Comparison of ENCODE assay signal across 13 cellular contexts in genomic region chr15:74011610-74012009, GRCh38. TPM values are rescaled to one million over a fixed set of nuclear protein-coding genes. Genes with fewer than 3 reads are reported as not detected.
DNase-seq lines count a peak whose midpoint lies in the region; ATAC-seq, FAIRE-seq and TF ChIP-seq lines count a peak whose summit lies in the region.
"Had no signal": no experiment of that assay in that cellular context is flagged by ENCODE, and none has a peak within 500 bp of the region (broad histone marks: within the 10 kb centered on the region; RNA-seq: fewer than 3 reads in every experiment).

No MANE protein-coding gene starts in this region.

- no peak overlapping the region for H3K4me3 Mint-ChIP-seq in endothelial cell (ENCODE audit: unreplicated experiment)
- H3K4me3 Mint-ChIP-seq in activated CD4-positive, alpha-beta T cell treated with anti-CD3 and anti-CD28 coated beads, Interleukin-2, amount 10 ng/mL, durations not matched to agents 24 days and 14 days: no peak overlapping the region

- H3K27me3 ChIP-seq in lower lobe of right lung (ENCODE audit: low read depth) (no peaks in the 10 kb centered on the region), suprapubic skin (no peaks in the 10 kb centered on the region), small intestine (ENCODE audit: control insufficient read depth in 2 of 2, insufficient read depth in 2 of 2, low read length in 2 of 2) (no peaks in the 10 kb centered on the region)
- H3K27me3 ChIP-seq: Peyer's patch had no signal

- DNase-seq in LNCaP clone FGC (ENCODE audit: low read depth) (peak; percentile 85), endothelial cell (ENCODE audit: low spot score) (peak; percentile 65), lower lobe of right lung (no peak), suprapubic skin (ENCODE audit: low spot score in 2 of 2) (no peak), small intestine (no peak)
- no peak for DNase-seq in activated CD4-positive, alpha-beta T cell treated with anti-CD3 and anti-CD28 coated beads, Interleukin-2, amount 10 ng/mL, durations not matched to agents 24 days and 14 days
- DNase-seq: activated CD4-positive, CD25-positive, alpha-beta regulatory T cell; activated naive CD4-positive, alpha-beta T cell treated with Interleukin-2 at 50 U/mL for 16 hours; effector memory CD4-positive, alpha-beta T cell; NCI-H2171 treated with DMSO at 0.1 percent for 48 hours had no signal

- 0 out of 2 replicates have a peak overlapping the region, but pooled peaks have one; percentile 1 for H3K4me3 ChIP-seq in LNCaP clone FGC (ENCODE audit: low read depth, low read length)
- H3K4me3 ChIP-seq in lower lobe of right lung: no peak overlapping the region
- H3K4me3 ChIP-seq in suprapubic skin: no peak overlapping the region
- H3K4me3 ChIP-seq in small intestine (ENCODE audit: low read depth in 1 of 2, low read length in 2 of 2): no peak overlapping the region
- H3K4me3 ChIP-seq: Peyer's patch had no signal

- intact Hi-C loops in lower lobe of right lung (cut with DNase I): no loop called here
- intact Hi-C loops in activated CD4-positive, alpha-beta T cell treated with anti-CD3 and anti-CD28 coated beads, Interleukin-2, amount 10 ng/mL, durations not matched to agents 24 days and 14 days (cut with micrococcal nuclease): no loop called here

- H3K27me3 Mint-ChIP-seq in endothelial cell (ENCODE audit: unreplicated experiment): no peaks in the 10 kb centered on the region
- no peaks in the 10 kb centered on the region for H3K27me3 Mint-ChIP-seq in activated CD4-positive, alpha-beta T cell treated with anti-CD3 and anti-CD28 coated beads, Interleukin-2, amount 10 ng/mL, durations not matched to agents 24 days and 14 days

- ATAC-seq in lower lobe of right lung (peak; percentile 66 to 79), HG02852 (IDR thresholded peaks at IDR 0.05; ENCODE audit: unreplicated experiment) (no peak), HG02571 (IDR thresholded peaks at IDR 0.05; ENCODE audit: unreplicated experiment) (no peak)

- no peak for TF ChIP-seq POLR2A in suprapubic skin (IDR thresholded peaks at IDR 0.05)

- peaks cover 36% of the 10 kb centered on the region for H3K36me3 Mint-ChIP-seq in endothelial cell (ENCODE audit: low read depth, unreplicated experiment)
- peaks cover 57% of the 10 kb centered on the region for H3K36me3 Mint-ChIP-seq in activated CD4-positive, alpha-beta T cell treated with anti-CD3 and anti-CD28 coated beads, Interleukin-2, amount 10 ng/mL, durations not matched to agents 24 days and 14 days (ENCODE audit: low read depth)

- no peak for FAIRE-seq in small intestine (lab: Jason Lieb, UNC)

- H3K4me1 Mint-ChIP-seq in endothelial cell (ENCODE audit: unreplicated experiment): peaks cover 77% of the 10 kb centered on the region
- H3K4me1 Mint-ChIP-seq in activated CD4-positive, alpha-beta T cell treated with anti-CD3 and anti-CD28 coated beads, Interleukin-2, amount 10 ng/mL, durations not matched to agents 24 days and 14 days: peaks cover 46% of the 10 kb centered on the region

- peak overlapping the region; percentile 98 for H3K27ac Mint-ChIP-seq in endothelial cell (ENCODE audit: unreplicated experiment)
- H3K27ac Mint-ChIP-seq in activated CD4-positive, alpha-beta T cell treated with anti-CD3 and anti-CD28 coated beads, Interleukin-2, amount 10 ng/mL, durations not matched to agents 24 days and 14 days: no peak overlapping the region

- no peak for TF ChIP-seq EP300 in suprapubic skin (IDR thresholded peaks at IDR 0.05)

- TF ChIP-seq CTCF in LNCaP clone FGC (IDR thresholded peaks at IDR 0.05; ENCODE audit: control insufficient read depth, extremely low read depth, insufficient read depth) (no peak), endothelial cell (IDR thresholded peaks at IDR 0.05; ENCODE audit: unreplicated experiment) (no peak), lower lobe of right lung (IDR thresholded peaks at IDR 0.05) (no peak), suprapubic skin (IDR thresholded peaks at IDR 0.05) (no peak)

- H3K27ac ChIP-seq in lower lobe of right lung (peak overlapping the region; percentile 57), suprapubic skin (peak overlapping the region; percentile 69), small intestine (ENCODE audit: low read depth in 1 of 2, low read length in 1 of 2) (peak overlapping the region in 1 of 2 donors; percentile 47)

- 19% methylated on average over 2 of the region's 2 CpGs for WGBS in suprapubic skin
- WGBS in small intestine, 3 donors: 14 to 28% (median 23%) methylated on average over 2 of the region's 2 CpGs

- H3K9me3 ChIP-seq in lower lobe of right lung (no peaks in the 10 kb centered on the region), suprapubic skin (no peaks in the 10 kb centered on the region), small intestine (ENCODE audit: control insufficient read depth, low read depth) (no peaks in the 10 kb centered on the region)
- H3K9me3 ChIP-seq: Peyer's patch had no signal

- H3K36me3 ChIP-seq in lower lobe of right lung (peaks cover 31% of the 10 kb centered on the region), suprapubic skin (peaks cover 8% of the 10 kb centered on the region), small intestine (ENCODE audit: control insufficient read depth in 2 of 2, insufficient read depth in 2 of 2, low read length in 2 of 2) (peaks cover 2 to 4% of the 10 kb centered on the region in 2 donors)

- peaks cover 73% of the 10 kb centered on the region for H3K4me1 ChIP-seq in lower lobe of right lung
- H3K4me1 ChIP-seq in suprapubic skin: peaks cover 61% of the 10 kb centered on the region
- H3K4me1 ChIP-seq in small intestine (ENCODE audit: control insufficient read depth in 2 of 2, insufficient read depth in 1 of 2, low read depth in 1 of 2, low read length in 1 of 2): peaks cover 10 to 33% of the 10 kb centered on the region in 2 donors

- no peaks in the 10 kb centered on the region for H3K9me3 Mint-ChIP-seq in endothelial cell (ENCODE audit: unreplicated experiment)
- no peaks in the 10 kb centered on the region for H3K9me3 Mint-ChIP-seq in activated CD4-positive, alpha-beta T cell treated with anti-CD3 and anti-CD28 coated beads, Interleukin-2, amount 10 ng/mL, durations not matched to agents 24 days and 14 days

RNA-seq across cellular contexts. Expression of gene PML, which starts 17.1 kb away (rescaled TPM):
- 161 TPM for total RNA-seq in endothelial cell (ENCODE audit: unreplicated experiment)
- 79.4 TPM for total RNA-seq in lower lobe of right lung
- total RNA-seq in suprapubic skin: 100 to 1,000 TPM in 1 of 4 donors, 10 to 100 TPM in 3; 59.2 to 111 (median 82.5) TPM
- 61.3 and 64.2 TPM in 2 replicates for total RNA-seq in activated CD4-positive, alpha-beta T cell treated with anti-CD3 and anti-CD28 coated beads, Interleukin-2, amount 10 ng/mL, durations not matched to agents 24 days and 14 days
- 10 to 100 TPM; 16.5 to 31.1 (median 28.3) TPM for polyA plus RNA-seq in small intestine

RNA-seq across cellular contexts. Expression of gene STOML1, which starts 19.5 kb away (rescaled TPM):
- total RNA-seq in endothelial cell (ENCODE audit: unreplicated experiment) (14.3 TPM), lower lobe of right lung (16.3 TPM), suprapubic skin (10 to 100 TPM in 3 of 4 donors, 1 to 10 TPM in 1; 9.7 to 25.3 (median 10.7) TPM)
- 10.3 and 10.6 TPM in 2 replicates for total RNA-seq in activated CD4-positive, alpha-beta T cell treated with anti-CD3 and anti-CD28 coated beads, Interleukin-2, amount 10 ng/mL, durations not matched to agents 24 days and 14 days
- 10 to 100 TPM in 1 of 3 donors, 1 to 10 TPM in 2; 7.8 to 22.1 (median 8.9) TPM for polyA plus RNA-seq in small intestine

Comparison
In these comparisons a context has a peak if more than half of its experiments do, and no peak if none do; other contexts are left out.
1. DNase-seq: peak in LNCaP clone FGC (single experiment) and endothelial cell (single experiment); none in lower lobe of right lung (single experiment), suprapubic skin (0 of 2), activated CD4-positive, alpha-beta T cell treated with anti-CD3 and anti-CD28 coated beads, Interleukin-2, amount 10 ng/mL, durations not matched to agents 24 days and 14 days (single experiment) and small intestine (single experiment).
2. ATAC-seq: peak in lower lobe of right lung (2 of 2); none in HG02852 (single experiment) and HG02571 (single experiment).